In the genomic region with DNA sequence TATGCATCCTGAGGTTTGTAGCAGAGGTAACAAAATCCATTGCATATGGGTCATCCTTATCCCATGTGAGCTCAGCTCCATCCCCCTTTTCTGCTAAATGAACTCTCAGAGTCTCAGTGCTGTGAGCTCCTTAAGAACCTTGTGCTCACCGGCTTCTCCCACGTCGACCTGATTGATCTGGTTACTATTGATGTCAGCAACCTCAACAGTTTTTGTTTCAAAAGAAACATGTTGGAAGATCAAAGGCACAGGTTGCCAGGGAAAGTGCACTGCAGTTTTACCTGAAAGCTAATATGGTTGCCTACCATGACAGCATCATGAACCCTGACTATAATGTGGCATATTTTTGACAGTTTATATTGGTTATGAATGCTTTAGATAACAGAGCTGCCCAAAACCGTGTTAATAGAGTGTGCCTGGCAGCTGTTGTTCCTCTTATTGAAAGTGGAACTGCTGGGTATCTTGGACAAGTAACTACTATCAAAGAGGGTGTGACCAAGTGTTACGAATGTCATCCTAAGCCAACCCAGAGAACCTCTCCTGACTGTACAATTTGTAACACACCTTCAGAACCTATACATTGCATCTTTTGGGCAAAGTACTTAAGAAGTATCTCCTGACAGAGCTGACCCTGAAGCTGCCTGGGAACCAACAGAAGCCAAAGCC, we compare ENCODE assay signal across 9 cellular contexts.
DNase-seq lines count a peak whose midpoint lies in the region; ATAC-seq and TF ChIP-seq lines count a peak whose summit lies in the region.
"Had no signal": no experiment of that assay in that cellular context is flagged by ENCODE, and none has a peak within 500 bp of the region (broad histone marks: within the 10 kb centered on the region; RNA-seq: fewer than 3 reads in every experiment).

No MANE protein-coding gene starts in this region.

- no peak for TF ChIP-seq POLR2A in erythroblast (IDR thresholded peaks at IDR 0.05; ENCODE audit: low read length)

- peak; percentile 6 for DNase-seq in EL
- peak; percentile 10 for DNase-seq in activated CD4-positive, alpha-beta T cell treated with anti-CD3 and anti-CD28 coated beads for 1 hour
- peak; percentile 34 for DNase-seq in left kidney (ENCODE audit: low read depth, low spot score)
- DNase-seq in erythroblast (lab: John Stamatoyannopoulos, UW) = no peak
- DNase-seq in NCI-H1436 treated with DMSO at 0.1 percent for 48 hours (lab: John Stamatoyannopoulos, UW) = no peak
- DNase-seq in NCI-H1092 (lab: John Stamatoyannopoulos, UW) = no peak
- DNase-seq: nucleus accumbens had no signal

- ATAC-seq in HG02798 (IDR thresholded peaks at IDR 0.05; ENCODE audit: poor library complexity, unreplicated experiment) (peak; percentile 55), HG03097 (IDR thresholded peaks at IDR 0.05; ENCODE audit: low FRiP score, unreplicated experiment) (no peak)

Comparison
In these comparisons a context has a peak if more than half of its experiments do, and no peak if none do; other contexts are left out.
1. DNase-seq: peak in EL (single experiment), activated CD4-positive, alpha-beta T cell treated with anti-CD3 and anti-CD28 coated beads for 1 hour (single experiment) and left kidney (single experiment); none in erythroblast (0 of 2), NCI-H1436 treated with DMSO at 0.1 percent for 48 hours (single experiment) and NCI-H1092 (single experiment).